ENCODE assay signal across 9 cellular contexts in genomic region chr20:19108181-19108580, GRCh38.
"Had no signal": no experiment of that assay in that cellular context is flagged by ENCODE, and none has a peak within 500 bp of the region (broad histone marks: within the 10 kb centered on the region; RNA-seq: fewer than 3 reads in every experiment).

No MANE protein-coding gene starts in this region.

- ATAC-seq: HCT116, HepG2 had no signal

- H3K36me3 Mint-ChIP-seq: IgD-negative memory B cell had no signal

- H3K4me1 ChIP-seq: HAP-1 had no signal

- DNase-seq: GM23248, GOT3, H7, KG1 had no signal

- H3K27ac Mint-ChIP-seq: IgD-negative memory B cell had no signal

- H3K27me3 Mint-ChIP-seq: IgD-negative memory B cell had no signal

- H3K4me3 Mint-ChIP-seq: IgD-negative memory B cell had no signal

- H3K36me3 ChIP-seq: HAP-1 had no signal

- H3K4me1 Mint-ChIP-seq: IgD-negative memory B cell had no signal

- H3K27ac ChIP-seq: GM23248, HL-60 had no signal

- H3K9me3 ChIP-seq: HAP-1 had no signal

- H3K4me3 ChIP-seq: GM23248, HAP-1 had no signal
